ENCODE assay signal across 8 cellular contexts in genomic region chr20:51372176-51372803, GRCh38.
DNase-seq lines count a peak whose midpoint lies in the region; ATAC-seq and TF ChIP-seq lines count a peak whose summit lies in the region.

No MANE protein-coding gene starts in this region.

- no peaks in the 10 kb centered on the region for H3K27me3 Mint-ChIP-seq in activated CD8-positive, alpha-beta T cell treated with anti-CD3 and anti-CD28 coated beads, Interleukin-2, amount 10 ng/mL, durations not matched to agents 7 days and 5 days (ENCODE audit: low read depth)
- H3K27me3 Mint-ChIP-seq in mesothelial cell of epicardium (ENCODE audit: low read depth), result no peaks in the 10 kb centered on the region

- no peaks in the 10 kb centered on the region for H3K9me3 ChIP-seq in effector memory CD4-positive, alpha-beta T cell (ENCODE audit: control insufficient read depth, low read length)

- H3K27me3 ChIP-seq in effector memory CD4-positive, alpha-beta T cell (replicated peaks; ENCODE audit: control insufficient read depth, insufficient read depth, low read length, poor library complexity, severe bottlenecking), result no peaks in the 10 kb centered on the region

- peaks cover 29% of the 10 kb centered on the region for H3K4me1 Mint-ChIP-seq in activated CD8-positive, alpha-beta T cell treated with anti-CD3 and anti-CD28 coated beads, Interleukin-2, amount 10 ng/mL, durations not matched to agents 7 days and 5 days (ENCODE audit: low read depth)
- H3K4me1 Mint-ChIP-seq in mesothelial cell of epicardium, result peaks cover 19% of the 10 kb centered on the region

- no peak overlapping the region for H3K27ac ChIP-seq in C4-2B
- no peak overlapping the region for H3K27ac ChIP-seq in effector memory CD4-positive, alpha-beta T cell (ENCODE audit: insufficient read depth, low read length, poor library complexity, severe bottlenecking)

- H3K4me3 Mint-ChIP-seq in activated CD8-positive, alpha-beta T cell treated with anti-CD3 and anti-CD28 coated beads, Interleukin-2, amount 10 ng/mL, durations not matched to agents 7 days and 5 days, result no peak overlapping the region
- H3K4me3 Mint-ChIP-seq in mesothelial cell of epicardium, result no peak overlapping the region

- no peak overlapping the region for H3K27ac Mint-ChIP-seq in activated CD8-positive, alpha-beta T cell treated with anti-CD3 and anti-CD28 coated beads, Interleukin-2, amount 10 ng/mL, durations not matched to agents 7 days and 5 days
- no peak overlapping the region for H3K27ac Mint-ChIP-seq in mesothelial cell of epicardium

- no peaks in the 10 kb centered on the region for H3K36me3 ChIP-seq in effector memory CD4-positive, alpha-beta T cell (ENCODE audit: control insufficient read depth, insufficient read depth, low read length)

- POLR2A ChIA-PET in activated CD8-positive, alpha-beta T cell treated with anti-CD3 and anti-CD28 coated beads, Interleukin-2, amount 10 ng/mL, durations not matched to agents 7 days and 5 days (lab: Charles Lee), result interaction anchor here (1.4 kb wide), 1 partner anchor 170 kb away, joined by 3 read pairs; the partner anchor contains the start of gene NFATC2

- H3K36me3 Mint-ChIP-seq in activated CD8-positive, alpha-beta T cell treated with anti-CD3 and anti-CD28 coated beads, Interleukin-2, amount 10 ng/mL, durations not matched to agents 7 days and 5 days (ENCODE audit: low read depth), result no peaks in the 10 kb centered on the region
- no peaks in the 10 kb centered on the region for H3K36me3 Mint-ChIP-seq in mesothelial cell of epicardium

- DNase-seq in H4 (ENCODE audit: low spot score), result peak; percentile 62
- DNase-seq in NCI-H460 (ENCODE audit: extremely low read depth, low read depth), result peak; percentile 72
- DNase-seq in activated CD8-positive, alpha-beta T cell treated with anti-CD3 and anti-CD28 coated beads, Interleukin-2, amount 10 ng/mL, durations not matched to agents 7 days and 5 days, result peak; percentile 67
- peak; percentile 27 to 37 (median 36) for DNase-seq in effector memory CD4-positive, alpha-beta T cell
- peak; percentile 43 to 79 for DNase-seq in mesothelial cell of epicardium (ENCODE audit: low spot score in 2 of 2, unreplicated experiment in 2 of 2)
- peak; percentile 28 to 50 for DNase-seq in stimulated activated CD8-positive, alpha-beta memory T cell treated with anti-CD3 and anti-CD28 coated beads, Interleukin-2, amount 100 ng/mL, for 48 hours (ENCODE audit: low read depth in 2 of 2)

- no peaks in the 10 kb centered on the region for H3K4me1 ChIP-seq in effector memory CD4-positive, alpha-beta T cell (ENCODE audit: control insufficient read depth, insufficient read depth, low read length, poor library complexity, severe bottlenecking)

- CTCF ChIA-PET in activated CD8-positive, alpha-beta T cell treated with anti-CD3 and anti-CD28 coated beads, Interleukin-2, amount 10 ng/mL, durations not matched to agents 7 days and 5 days (lab: Charles Lee), result interaction anchor here (0.6 to 3.5 kb wide), 11 partner anchors 12 to 385 kb away, joined by 3 to 41 read pairs (median 4); no protein-coding TSS in a partner anchor

- H3K4me3 ChIP-seq in effector memory CD4-positive, alpha-beta T cell (ENCODE audit: insufficient read depth, low read depth, low read length, poor library complexity, severe bottlenecking), result no peak overlapping the region

- ATAC-seq in activated CD8-positive, alpha-beta T cell treated with anti-CD3 and anti-CD28 coated beads, Interleukin-2, amount 10 ng/mL, durations not matched to agents 7 days and 5 days, result peak; percentile 79
- no peak for ATAC-seq in HG03025 (IDR thresholded peaks at IDR 0.05; ENCODE audit: low FRiP score, unreplicated experiment)

- no peaks in the 10 kb centered on the region for H3K9me3 Mint-ChIP-seq in activated CD8-positive, alpha-beta T cell treated with anti-CD3 and anti-CD28 coated beads, Interleukin-2, amount 10 ng/mL, durations not matched to agents 7 days and 5 days (ENCODE audit: insufficient read depth)
- H3K9me3 Mint-ChIP-seq in mesothelial cell of epicardium, result no peaks in the 10 kb centered on the region

- peak; percentile 84 for TF ChIP-seq CTCF in C4-2B (conservative IDR thresholded peaks at IDR 0.05)
- TF ChIP-seq CTCF in mesothelial cell of epicardium (IDR thresholded peaks at IDR 0.05; ENCODE audit: unreplicated experiment), result peak; percentile 59
